In the genomic region with DNA sequence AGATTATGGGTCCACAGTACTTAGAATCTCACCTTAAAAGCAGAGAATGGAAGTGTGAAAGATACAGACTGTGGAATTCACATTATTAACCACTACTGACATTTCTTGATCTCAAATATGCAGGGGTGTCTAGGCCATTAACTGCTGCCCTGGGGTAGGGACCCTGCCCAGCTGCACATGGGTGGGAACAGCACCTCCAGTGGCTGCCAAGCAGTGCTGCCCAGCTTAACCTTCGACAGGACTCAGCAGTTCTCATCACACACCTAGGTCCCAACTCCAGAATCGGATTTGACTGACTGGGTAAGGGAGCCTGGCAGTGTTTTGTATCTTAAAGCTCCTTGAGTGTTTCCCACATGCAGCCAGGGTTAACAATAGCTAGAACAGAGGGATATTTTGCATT, we compare ENCODE assay signal across 15 cellular contexts. TPM values are rescaled to one million over a fixed set of nuclear protein-coding genes. Genes with fewer than 3 reads are reported as not detected.
DNase-seq lines count a peak whose midpoint lies in the region; ATAC-seq and TF ChIP-seq lines count a peak whose summit lies in the region.
"Had no signal": no experiment of that assay in that cellular context is flagged by ENCODE, and none has a peak within 500 bp of the region (broad histone marks: within the 10 kb centered on the region; RNA-seq: fewer than 3 reads in every experiment).

No MANE protein-coding gene starts in this region.

- H3K36me3 ChIP-seq in PC-3 (ENCODE audit: low read depth, low read length), result peaks cover 36% of the 10 kb centered on the region
- H3K36me3 ChIP-seq in thyroid gland, result peaks cover 29 to 30% of the 10 kb centered on the region in 2 donors

- 53 to 67% methylated on average over 2 of the region's 2 CpGs for WGBS in thyroid gland, 2 donors

- no peaks in the 10 kb centered on the region for H3K9me2 ChIP-seq in PC-3 (replicated peaks; ENCODE audit: low read length)

- no peak overlapping the region for H3K4me3 Mint-ChIP-seq in activated CD8-positive, alpha-beta T cell treated with anti-CD3 and anti-CD28 coated beads for 36 hours
- no peak overlapping the region for H3K4me3 Mint-ChIP-seq in activated CD8-positive, alpha-beta T cell treated with anti-CD3 and anti-CD28 coated beads, Interleukin-2, amount 10 ng/mL, durations not matched to agents 7 days and 5 days
- H3K4me3 Mint-ChIP-seq in mesothelial cell of epicardium, result no peak overlapping the region
- H3K4me3 Mint-ChIP-seq: T-cell had no signal

- H3K27ac ChIP-seq in PC-3 (ENCODE audit: low read length) (no peak overlapping the region), epithelial cell of prostate (peak overlapping the region; percentile 100), thyroid gland (peak overlapping the region in 2 of 3 donors; percentile 62 to 72)
- H3K27ac ChIP-seq: Peyer's patch had no signal

- H3F3A ChIP-seq in PC-3 (ENCODE audit: low read length, unreplicated experiment), result no peaks in the 10 kb centered on the region

- H3K9me3 ChIP-seq in PC-3 (ENCODE audit: low read length) (no peaks in the 10 kb centered on the region), thyroid gland (no peaks in the 10 kb centered on the region)
- H3K9me3 ChIP-seq: mucosa of descending colon, Peyer's patch had no signal

- no peaks in the 10 kb centered on the region for H3K4me1 Mint-ChIP-seq in activated CD8-positive, alpha-beta T cell treated with anti-CD3 and anti-CD28 coated beads for 36 hours (ENCODE audit: low read depth)
- no peaks in the 10 kb centered on the region for H3K4me1 Mint-ChIP-seq in activated CD8-positive, alpha-beta T cell treated with anti-CD3 and anti-CD28 coated beads, Interleukin-2, amount 10 ng/mL, durations not matched to agents 7 days and 5 days (ENCODE audit: low read depth)
- peaks cover 2% of the 10 kb centered on the region for H3K4me1 Mint-ChIP-seq in mesothelial cell of epicardium

- H4K20me1 ChIP-seq in PC-3 (ENCODE audit: low read length), result no peaks in the 10 kb centered on the region

- CTCF ChIA-PET in activated CD8-positive, alpha-beta T cell treated with anti-CD3 and anti-CD28 coated beads for 36 hours (lab: Charles Lee), result no interaction called here
- CTCF ChIA-PET in activated CD8-positive, alpha-beta T cell treated with anti-CD3 and anti-CD28 coated beads, Interleukin-2, amount 10 ng/mL, durations not matched to agents 7 days and 5 days (lab: Charles Lee), result interaction anchor here (1.0 to 1.5 kb wide), 3 partner anchors 13 to 89 kb away, joined by 3 to 4 read pairs (median 4); no protein-coding TSS in a partner anchor
- CTCF ChIA-PET in PC-3 (lab: Charles Lee), result no interaction called here

- TF ChIP-seq CTCF in activated CD8-positive, alpha-beta T cell treated with anti-CD3 and anti-CD28 coated beads for 36 hours (IDR thresholded peaks at IDR 0.05), result peak; percentile 24
- peak; percentile 45 for TF ChIP-seq CTCF in PC-3 (conservative IDR thresholded peaks at IDR 0.05; ENCODE audit: low read depth, low read length)
- peak in 2 of 6 experiments; percentile 22 to 36 for TF ChIP-seq CTCF in thyroid gland (IDR thresholded peaks at IDR 0.05)
- no peak for TF ChIP-seq CTCF in mesothelial cell of epicardium (IDR thresholded peaks at IDR 0.05; ENCODE audit: unreplicated experiment)

- no peak overlapping the region for H3K4me2 ChIP-seq in PC-3 (ENCODE audit: low read length)

- no peak for DNase-seq in activated CD8-positive, alpha-beta T cell treated with anti-CD3 and anti-CD28 coated beads for 36 hours
- DNase-seq in activated CD8-positive, alpha-beta T cell treated with anti-CD3 and anti-CD28 coated beads, Interleukin-2, amount 10 ng/mL, durations not matched to agents 7 days and 5 days, result no peak
- DNase-seq in PC-3 (no peak), epithelial cell of prostate (ENCODE audit: low read depth, low spot score) (no peak), thyroid gland (no peak), mesothelial cell of epicardium (ENCODE audit: low spot score in 2 of 2, unreplicated experiment in 2 of 2) (no peak), D341Med (ENCODE audit: low spot score) (no peak), NCI-H2107 treated with DMSO at 0.1 percent for 48 hours (lab: John Stamatoyannopoulos, UW; ENCODE audit: unreplicated experiment) (no peak)
- DNase-seq: aorta; dorsolateral prefrontal cortex; kidney glomerular epithelial cell; mucosa of descending colon; Peyer's patch; stimulated activated CD4-positive, alpha-beta T cell treated with anti-CD3 and anti-CD28 coated beads, Interleukin-12 subunit alpha, Interleukin-12 subunit beta, amount 100 ng/mL, for 4 hours; T-cell had no signal

- intact Hi-C loops in activated CD8-positive, alpha-beta T cell treated with anti-CD3 and anti-CD28 coated beads for 36 hours (cut with micrococcal nuclease), result no loop called here
- intact Hi-C loops in PC-3 (cut with micrococcal nuclease) (no loop called here), thyroid gland (cut with DNase I) (no loop called here)

- POLR2A ChIA-PET in activated CD8-positive, alpha-beta T cell treated with anti-CD3 and anti-CD28 coated beads for 36 hours (lab: Charles Lee), result no interaction called here
- POLR2A ChIA-PET in activated CD8-positive, alpha-beta T cell treated with anti-CD3 and anti-CD28 coated beads, Interleukin-2, amount 10 ng/mL, durations not matched to agents 7 days and 5 days (lab: Charles Lee), result no interaction called here
- POLR2A ChIA-PET in PC-3 (lab: Charles Lee; ENCODE audit: unreplicated experiment), result no interaction called here

- H3K4me3 ChIP-seq in PC-3 (ENCODE audit: low read length), result no peak overlapping the region
- H3K4me3 ChIP-seq in thyroid gland (replicated peaks in 1 of 3), result no peak overlapping the region
- H3K4me3 ChIP-seq: dorsolateral prefrontal cortex, mucosa of descending colon, Peyer's patch had no signal

- BruUV-seq in PC-3 (replicated peaks; lab: Mats Ljungman, UMichigan), result no TSS peak

- H3K36me3 Mint-ChIP-seq in activated CD8-positive, alpha-beta T cell treated with anti-CD3 and anti-CD28 coated beads for 36 hours (ENCODE audit: low read depth), result peaks cover 31% of the 10 kb centered on the region
- H3K36me3 Mint-ChIP-seq in activated CD8-positive, alpha-beta T cell treated with anti-CD3 and anti-CD28 coated beads, Interleukin-2, amount 10 ng/mL, durations not matched to agents 7 days and 5 days (ENCODE audit: low read depth), result peaks cover 41% of the 10 kb centered on the region
- peaks cover 35% of the 10 kb centered on the region for H3K36me3 Mint-ChIP-seq in mesothelial cell of epicardium

- no peaks in the 10 kb centered on the region for H3K27me3 ChIP-seq in PC-3 (ENCODE audit: low read length)
- no peaks in the 10 kb centered on the region for H3K27me3 ChIP-seq in thyroid gland
- H3K27me3 ChIP-seq: dorsolateral prefrontal cortex, Peyer's patch had no signal

- H3K4me1 ChIP-seq in PC-3 (ENCODE audit: insufficient read depth, low read length) (peaks cover 21% of the 10 kb centered on the region), thyroid gland (peaks cover 43 to 56% of the 10 kb centered on the region in 2 donors)

- H2AFZ ChIP-seq in PC-3 (ENCODE audit: low read length), result no peak overlapping the region

- no peak overlapping the region for H3K27ac Mint-ChIP-seq in activated CD8-positive, alpha-beta T cell treated with anti-CD3 and anti-CD28 coated beads for 36 hours
- no peak overlapping the region for H3K27ac Mint-ChIP-seq in activated CD8-positive, alpha-beta T cell treated with anti-CD3 and anti-CD28 coated beads, Interleukin-2, amount 10 ng/mL, durations not matched to agents 7 days and 5 days
- no peak overlapping the region for H3K27ac Mint-ChIP-seq in mesothelial cell of epicardium

- H3K27me3 Mint-ChIP-seq in activated CD8-positive, alpha-beta T cell treated with anti-CD3 and anti-CD28 coated beads for 36 hours, result no peaks in the 10 kb centered on the region
- H3K27me3 Mint-ChIP-seq in activated CD8-positive, alpha-beta T cell treated with anti-CD3 and anti-CD28 coated beads, Interleukin-2, amount 10 ng/mL, durations not matched to agents 7 days and 5 days (ENCODE audit: low read depth), result no peaks in the 10 kb centered on the region
- H3K27me3 Mint-ChIP-seq in mesothelial cell of epicardium (ENCODE audit: low read depth), result no peaks in the 10 kb centered on the region
- H3K27me3 Mint-ChIP-seq: T-cell had no signal

- no peaks in the 10 kb centered on the region for H3K79me2 ChIP-seq in PC-3 (ENCODE audit: low read length)

- H3K9me3 Mint-ChIP-seq in activated CD8-positive, alpha-beta T cell treated with anti-CD3 and anti-CD28 coated beads for 36 hours, result no peaks in the 10 kb centered on the region
- H3K9me3 Mint-ChIP-seq in activated CD8-positive, alpha-beta T cell treated with anti-CD3 and anti-CD28 coated beads, Interleukin-2, amount 10 ng/mL, durations not matched to agents 7 days and 5 days (ENCODE audit: insufficient read depth), result no peaks in the 10 kb centered on the region
- no peaks in the 10 kb centered on the region for H3K9me3 Mint-ChIP-seq in mesothelial cell of epicardium
- H3K9me3 Mint-ChIP-seq: T-cell had no signal

- H3K9ac ChIP-seq in PC-3 (ENCODE audit: low read length), result no peak overlapping the region

- no peak for ATAC-seq in activated CD8-positive, alpha-beta T cell treated with anti-CD3 and anti-CD28 coated beads for 36 hours
- ATAC-seq in activated CD8-positive, alpha-beta T cell treated with anti-CD3 and anti-CD28 coated beads, Interleukin-2, amount 10 ng/mL, durations not matched to agents 7 days and 5 days, result no peak
- no peak for ATAC-seq in PC-3
- ATAC-seq: T-cell had no signal

- no peak for TF ChIP-seq POLR2A in thyroid gland (IDR thresholded peaks at IDR 0.05)

RNA-seq across cellular contexts. Expression of a gene that starts 14.9 kb away (rescaled TPM):
- total RNA-seq in activated CD8-positive, alpha-beta T cell treated with anti-CD3 and anti-CD28 coated beads for 36 hours, result 1 to 10 TPM in 1 of 2 experiments, under 1 TPM in 1; 0.99 to 1.0 TPM
- under 1 TPM; 0.37 to 0.50 TPM for total RNA-seq in activated CD8-positive, alpha-beta T cell treated with anti-CD3 and anti-CD28 coated beads, Interleukin-2, amount 10 ng/mL, durations not matched to agents 7 days and 5 days
- total RNA-seq in PC-3 (2014; rRNA removed) (7.4 and 8.5 TPM in 2 replicates), thyroid gland (10 to 100 TPM in 1 of 4 donors, 1 to 10 TPM in 3; 2.8 to 15.3 (median 5.8) TPM), mesothelial cell of epicardium (0.50 to 0.85 TPM (median 0.66 TPM) in 3 replicates)
- total RNA-seq: T-cell had no signal

RNA-seq across cellular contexts. Expression of a gene that starts 29.8 kb away (rescaled TPM):
- total RNA-seq in activated CD8-positive, alpha-beta T cell treated with anti-CD3 and anti-CD28 coated beads for 36 hours, result 10 to 100 TPM; 42.1 to 43.3 TPM
- total RNA-seq in activated CD8-positive, alpha-beta T cell treated with anti-CD3 and anti-CD28 coated beads, Interleukin-2, amount 10 ng/mL, durations not matched to agents 7 days and 5 days, result 10 to 100 TPM; 58.3 to 62.7 TPM
- total RNA-seq in PC-3 (2014; rRNA removed) (28.7 and 30.7 TPM in 2 replicates), thyroid gland (10 to 100 TPM; 33.4 to 52.0 (median 41.0) TPM), mesothelial cell of epicardium (48.6 to 54.0 TPM (median 50.8 TPM) in 3 replicates)

RNA-seq across cellular contexts. Expression of a gene that starts 35.2 kb away (rescaled TPM):
- not detected for total RNA-seq in activated CD8-positive, alpha-beta T cell treated with anti-CD3 and anti-CD28 coated beads for 36 hours
- not detected for total RNA-seq in activated CD8-positive, alpha-beta T cell treated with anti-CD3 and anti-CD28 coated beads, Interleukin-2, amount 10 ng/mL, durations not matched to agents 7 days and 5 days
- total RNA-seq in PC-3 (2014; rRNA removed), result not detected in 2 replicates
- under 1 TPM; 0.20 to 0.67 (median 0.38) TPM for total RNA-seq in thyroid gland
- 0.16 to 0.20 TPM (median 0.20 TPM) in 3 replicates for total RNA-seq in mesothelial cell of epicardium
- total RNA-seq: T-cell had no signal
